Comparison of ENCODE assay signal across 17 cellular contexts in the genomic region with DNA sequence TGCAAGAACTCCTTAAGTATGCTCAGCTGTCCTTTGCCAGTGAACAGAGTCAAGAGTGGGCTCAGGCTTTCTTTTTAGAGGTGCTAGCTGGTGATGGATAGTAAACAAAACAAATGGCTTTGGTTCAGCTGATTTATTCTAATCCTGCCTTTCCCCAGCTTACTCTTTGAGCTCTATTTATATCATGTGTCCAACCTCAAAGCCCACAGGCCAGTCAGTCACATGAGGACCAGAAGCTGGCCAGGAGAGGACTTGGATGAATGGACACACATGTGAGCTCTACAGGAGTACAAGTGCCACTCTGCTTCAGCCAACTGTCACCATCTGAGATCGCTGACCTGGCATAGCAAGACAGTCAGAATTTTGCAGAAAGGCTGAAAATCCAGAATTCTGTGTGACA.
"Had no signal": no experiment of that assay in that cellular context is flagged by ENCODE, and none has a peak within 500 bp of the region (broad histone marks: within the 10 kb centered on the region; RNA-seq: fewer than 3 reads in every experiment).

No MANE protein-coding gene starts in this region.

- ATAC-seq: activated CD8-positive, alpha-beta T cell treated with anti-CD3 and anti-CD28 coated beads for 36 hours; lower lobe of right lung; sciatic nerve; stimulated activated memory B cell treated with anti-CD40 and anti-IgM and Interleukin-4, amounts not matched to agents 10 μg/mL and 1 μg/mL and 100 μg/mL, for 72 hours; T-cell; upper lobe of right lung had no signal

- DNase-seq: activated CD4-positive, alpha-beta T cell treated with anti-CD3 and anti-CD28 coated beads, Interleukin-2, amount 10 ng/mL, durations not matched to agents 24 days and 14 days; activated CD8-positive, alpha-beta T cell treated with anti-CD3 and anti-CD28 coated beads for 36 hours; activated naive CD4-positive, alpha-beta T cell treated with anti-CD3 and anti-CD28 coated beads, Interleukin-2, amount 10 ng/mL, durations not matched to agents 7 days and 5 days; activated T-cell treated with anti-CD3 and anti-CD28 coated beads, Interleukin-2, amount 50 U/mL, for 24 hours; dermis blood vessel endothelial cell; effector memory CD4-positive, alpha-beta T cell; lower lobe of right lung; stimulated activated CD4-positive, alpha-beta T cell treated with anti-CD3 and anti-CD28 coated beads, Interleukin-4, amount 100 ng/mL, for 24 hours; T-cell; testis; upper lobe of right lung had no signal

- H3K36me3 ChIP-seq: ascending aorta, esophagus muscularis mucosa, lower lobe of right lung, neural progenitor cell, prostate gland, upper lobe of right lung had no signal

- H3K9me3 ChIP-seq: ascending aorta, esophagus muscularis mucosa, lower lobe of right lung, prostate gland, testis, upper lobe of right lung had no signal

- H3K27ac ChIP-seq: ascending aorta, esophagus muscularis mucosa, lower lobe of right lung, neural progenitor cell, prostate gland, testis, upper lobe of right lung had no signal

- H3K4me2 ChIP-seq: neural progenitor cell had no signal

- H3K4me3 ChIP-seq: ascending aorta, esophagus muscularis mucosa, lower lobe of right lung, neural progenitor cell, prostate gland, testis, upper lobe of right lung had no signal

- H3K27me3 ChIP-seq: ascending aorta, esophagus muscularis mucosa, neural progenitor cell, testis, upper lobe of right lung had no signal

- H3K9ac ChIP-seq: neural progenitor cell had no signal
